13 cellular contexts compared by ENCODE assay signal in genomic region chr1:160755864-160756616, GRCh38. TPM values are rescaled to one million over a fixed set of nuclear protein-coding genes. Genes with fewer than 3 reads are reported as not detected.
A peak's percentile ranks its signal among the peaks of the same experiment; 100 is the strongest.
DNase-seq lines count a peak whose midpoint lies in the region; ATAC-seq lines count a peak whose summit lies in the region.
"Had no signal": no experiment of that assay in that cellular context is flagged by ENCODE, and none has a peak within 500 bp of the region (broad histone marks: within the 10 kb centered on the region; RNA-seq: fewer than 3 reads in every experiment).

No MANE protein-coding gene starts in this region.

- H3K4me3 Mint-ChIP-seq in activated CD8-positive, alpha-beta T cell treated with anti-CD3 and anti-CD28 coated beads, Interleukin-2, amount 10 ng/mL, durations not matched to agents 7 days and 5 days: peak overlapping the region; percentile 30

- ATAC-seq in GM21390 (IDR thresholded peaks at IDR 0.05; ENCODE audit: unreplicated experiment): peak; percentile 60
- peak; percentile 82 for ATAC-seq in activated CD8-positive, alpha-beta T cell treated with anti-CD3 and anti-CD28 coated beads, Interleukin-2, amount 10 ng/mL, durations not matched to agents 7 days and 5 days
- ATAC-seq: A549 had no signal

- POLR2A ChIA-PET in activated CD8-positive, alpha-beta T cell treated with anti-CD3 and anti-CD28 coated beads, Interleukin-2, amount 10 ng/mL, durations not matched to agents 7 days and 5 days (lab: Charles Lee): interaction anchor here (0.7 to 4.7 kb wide), 12 partner anchors 9 to 128 kb away, joined by 3 to 33 read pairs (median 4); partner anchors contain the start of genes CD48, LY9 and SLAMF7

- peak overlapping the region; percentile 93 for H3K27ac Mint-ChIP-seq in activated CD8-positive, alpha-beta T cell treated with anti-CD3 and anti-CD28 coated beads, Interleukin-2, amount 10 ng/mL, durations not matched to agents 7 days and 5 days

- H3K36me3 Mint-ChIP-seq in activated CD8-positive, alpha-beta T cell treated with anti-CD3 and anti-CD28 coated beads, Interleukin-2, amount 10 ng/mL, durations not matched to agents 7 days and 5 days (ENCODE audit: low read depth): peaks cover 56% of the 10 kb centered on the region

- H3K9me3 Mint-ChIP-seq in activated CD8-positive, alpha-beta T cell treated with anti-CD3 and anti-CD28 coated beads, Interleukin-2, amount 10 ng/mL, durations not matched to agents 7 days and 5 days (ENCODE audit: insufficient read depth): peaks cover 11% of the 10 kb centered on the region

- DNase-seq in activated CD8-positive, alpha-beta memory T cell treated with anti-CD3 and anti-CD28 coated beads for 24 hours: peak; percentile 75
- no peak for DNase-seq in activated CD8-positive, alpha-beta memory T cell treated with anti-CD3 and anti-CD28 coated beads, Interleukin-2, amount 50 U/mL, for 48 hours
- DNase-seq in activated CD8-positive, alpha-beta T cell treated with anti-CD3 and anti-CD28 coated beads, Interleukin-2, amount 10 ng/mL, durations not matched to agents 7 days and 5 days: peak; percentile 74
- DNase-seq in stimulated activated CD8-positive, alpha-beta memory T cell treated with anti-CD3 and anti-CD28 coated beads, Interleukin-4, amount 100 ng/mL, for 48 hours: peak; percentile 52
- DNase-seq in MV-4-11 (lab: John Stamatoyannopoulos, UW) (no peak), occipital lobe (lab: John Stamatoyannopoulos, UW) (no peak), NCI-H524 (lab: John Stamatoyannopoulos, UW) (no peak)
- DNase-seq: caudate nucleus, head of caudate nucleus, MG63 had no signal

- CTCF ChIA-PET in activated CD8-positive, alpha-beta T cell treated with anti-CD3 and anti-CD28 coated beads, Interleukin-2, amount 10 ng/mL, durations not matched to agents 7 days and 5 days (lab: Charles Lee): interaction anchor here (0.9 to 3.6 kb wide), 16 partner anchors 9 to 81 kb away, joined by 3 to 61 read pairs (median 5); partner anchors contain the start of gene SLAMF7

- peaks cover 60% of the 10 kb centered on the region for H3K4me1 Mint-ChIP-seq in activated CD8-positive, alpha-beta T cell treated with anti-CD3 and anti-CD28 coated beads, Interleukin-2, amount 10 ng/mL, durations not matched to agents 7 days and 5 days (ENCODE audit: low read depth)

- H3K27me3 Mint-ChIP-seq in activated CD8-positive, alpha-beta T cell treated with anti-CD3 and anti-CD28 coated beads, Interleukin-2, amount 10 ng/mL, durations not matched to agents 7 days and 5 days (ENCODE audit: low read depth): no peaks in the 10 kb centered on the region

RNA-seq across cellular contexts. Expression of gene SLAMF7, which starts 17.0 kb away (rescaled TPM):
- total RNA-seq in activated CD8-positive, alpha-beta T cell treated with anti-CD3 and anti-CD28 coated beads, Interleukin-2, amount 10 ng/mL, durations not matched to agents 7 days and 5 days: 100 to 1,000 TPM in 1 of 2 experiments, 10 to 100 TPM in 1; 88.5 to 102 TPM
- not detected for total RNA-seq in occipital lobe
- total RNA-seq: RPMI7951 had no signal

RNA-seq across cellular contexts. Expression of gene LY9, which starts 39.9 kb away (rescaled TPM):
- total RNA-seq in activated CD8-positive, alpha-beta T cell treated with anti-CD3 and anti-CD28 coated beads, Interleukin-2, amount 10 ng/mL, durations not matched to agents 7 days and 5 days: 10 to 100 TPM; 24.7 to 24.9 TPM
- total RNA-seq in occipital lobe: not detected
- total RNA-seq: RPMI7951 had no signal

RNA-seq across cellular contexts. Expression of gene CD48, which starts 44.4 kb away (rescaled TPM):
- total RNA-seq in activated CD8-positive, alpha-beta T cell treated with anti-CD3 and anti-CD28 coated beads, Interleukin-2, amount 10 ng/mL, durations not matched to agents 7 days and 5 days: 100 to 1,000 TPM; 325 to 327 TPM
- total RNA-seq in occipital lobe: 1.1 TPM
- total RNA-seq: RPMI7951 had no signal

Comparison
In these comparisons a context has a peak if more than half of its experiments do, and no peak if none do; other contexts are left out.
1. DNase-seq: peak in activated CD8-positive, alpha-beta memory T cell treated with anti-CD3 and anti-CD28 coated beads for 24 hours (single experiment), activated CD8-positive, alpha-beta T cell treated with anti-CD3 and anti-CD28 coated beads, Interleukin-2, amount 10 ng/mL, durations not matched to agents 7 days and 5 days (single experiment) and stimulated activated CD8-positive, alpha-beta memory T cell treated with anti-CD3 and anti-CD28 coated beads, Interleukin-4, amount 100 ng/mL, for 48 hours (single experiment); none in activated CD8-positive, alpha-beta memory T cell treated with anti-CD3 and anti-CD28 coated beads, Interleukin-2, amount 50 U/mL, for 48 hours (single experiment), MV-4-11 (single experiment), occipital lobe (single experiment) and NCI-H524 (0 of 2).
2. RNA of gene SLAMF7, which starts 17.0 kb away (total RNA-seq): 88.5 to 102 TPM in activated CD8-positive, alpha-beta T cell treated with anti-CD3 and anti-CD28 coated beads, Interleukin-2, amount 10 ng/mL, durations not matched to agents 7 days and 5 days; not detected in occipital lobe (single experiment); every median in the first group is over 10 times any median in the second.
3. RNA of gene LY9, which starts 39.9 kb away (total RNA-seq): 24.7 to 24.9 TPM in activated CD8-positive, alpha-beta T cell treated with anti-CD3 and anti-CD28 coated beads, Interleukin-2, amount 10 ng/mL, durations not matched to agents 7 days and 5 days; not detected in occipital lobe (single experiment); every median in the first group is over 10 times any median in the second.
4. RNA of gene CD48, which starts 44.4 kb away (total RNA-seq): 325 to 327 TPM in activated CD8-positive, alpha-beta T cell treated with anti-CD3 and anti-CD28 coated beads, Interleukin-2, amount 10 ng/mL, durations not matched to agents 7 days and 5 days; 1.1 TPM in occipital lobe (single experiment); every median in the first group is over 100 times any median in the second.